ENCODE assay signal across 10 cellular contexts in the genomic region with DNA sequence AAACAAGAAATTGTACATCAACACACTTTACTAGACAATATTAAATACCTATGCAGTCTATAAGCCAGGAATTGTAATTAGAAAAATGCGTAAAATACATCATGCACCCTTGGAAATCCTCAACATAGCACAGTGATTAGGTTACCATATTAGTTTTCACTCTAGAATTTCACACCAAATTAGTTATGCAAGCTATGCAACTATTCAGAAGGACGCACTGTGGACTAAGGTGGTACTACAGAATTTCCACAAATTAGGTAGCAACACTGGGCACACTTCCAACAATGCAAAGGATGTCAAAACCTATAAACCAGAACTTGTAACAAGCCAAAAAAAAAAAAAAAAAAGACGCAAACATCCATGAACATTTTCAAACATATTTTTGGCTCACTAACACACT.
DNase-seq lines count a peak whose midpoint lies in the region; ATAC-seq and TF ChIP-seq lines count a peak whose summit lies in the region.
"Had no signal": no experiment of that assay in that cellular context is flagged by ENCODE, and none has a peak within 500 bp of the region (broad histone marks: within the 10 kb centered on the region; RNA-seq: fewer than 3 reads in every experiment).

No MANE protein-coding gene starts in this region.

- no peak for TF ChIP-seq POLR2A in spleen (IDR thresholded peaks at IDR 0.05)

- no peak for ATAC-seq in upper lobe of right lung
- ATAC-seq in GM21528 (IDR thresholded peaks at IDR 0.05; ENCODE audit: low FRiP score, unreplicated experiment): no peak
- ATAC-seq: natural killer cell treated with Interleukin-12 subunit alpha and Interleukin-12 subunit beta and Interleukin-15 and Interleukin-18, amount 100 ng/mL, for 72 hours had no signal

- no peaks in the 10 kb centered on the region for H3K27me3 ChIP-seq in spleen (replicated peaks in 1 of 7)
- no peaks in the 10 kb centered on the region for H3K27me3 ChIP-seq in upper lobe of right lung

- no peak overlapping the region for H3K27ac ChIP-seq in spleen
- H3K27ac ChIP-seq in upper lobe of right lung: no peak overlapping the region

- in situ Hi-C loops in KBM-7 (cut with MboI; ENCODE audit: low pct_unique_long_range_greater_than_20kb, low sequenced_read_pairs): no loop called here

- WGBS in spleen, 5 donors: 70 to 88% (median 81%) methylated on average over 3 of the region's 3 CpGs

- peak; percentile 61 for DNase-seq in ELR (ENCODE audit: low read depth)
- DNase-seq in KBM-7: peak; percentile 32
- peak; percentile 47 for DNase-seq in astrocyte of the hippocampus (ENCODE audit: low read depth, low spot score)
- DNase-seq in lung microvascular endothelial cell (ENCODE audit: low read depth in 2 of 2): peak; percentile 19 to 77
- no peak for DNase-seq in hypothalamus (lab: John Stamatoyannopoulos, UW)
- no peak for DNase-seq in spleen
- no peak for DNase-seq in upper lobe of right lung
- DNase-seq: NCI-H345 had no signal

- intact Hi-C loops in spleen (cut with DNase I; ENCODE audit: low total_unique reads) (no loop called here), upper lobe of right lung (cut with DNase I) (no loop called here)

- no peaks in the 10 kb centered on the region for H3K9me3 ChIP-seq in spleen
- H3K9me3 ChIP-seq in upper lobe of right lung: no peaks in the 10 kb centered on the region

- TF ChIP-seq CTCF in spleen (IDR thresholded peaks at IDR 0.05 in 8 of 11, conservative IDR thresholded peaks at IDR 0.05 in 3 of 11) (no peak), upper lobe of right lung (IDR thresholded peaks at IDR 0.05) (no peak)

- H3K4me1 ChIP-seq in spleen (no peaks in the 10 kb centered on the region), upper lobe of right lung (no peaks in the 10 kb centered on the region)

- H3K36me3 ChIP-seq in spleen (peaks cover 0 to 15% (median 0%) of the 10 kb centered on the region in 6 donors), upper lobe of right lung (no peaks in the 10 kb centered on the region)

- H3K4me3 ChIP-seq in spleen (no peak overlapping the region), upper lobe of right lung (no peak overlapping the region)

Comparison
In these comparisons a context has a peak if more than half of its experiments do, and no peak if none do; other contexts are left out.
1. DNase-seq: peak in ELR (single experiment), KBM-7 (single experiment), astrocyte of the hippocampus (single experiment) and lung microvascular endothelial cell (2 of 2); none in hypothalamus (0 of 51), spleen (single experiment) and upper lobe of right lung (single experiment).